Comparison of ENCODE assay signal across 9 cellular contexts in the genomic region with DNA sequence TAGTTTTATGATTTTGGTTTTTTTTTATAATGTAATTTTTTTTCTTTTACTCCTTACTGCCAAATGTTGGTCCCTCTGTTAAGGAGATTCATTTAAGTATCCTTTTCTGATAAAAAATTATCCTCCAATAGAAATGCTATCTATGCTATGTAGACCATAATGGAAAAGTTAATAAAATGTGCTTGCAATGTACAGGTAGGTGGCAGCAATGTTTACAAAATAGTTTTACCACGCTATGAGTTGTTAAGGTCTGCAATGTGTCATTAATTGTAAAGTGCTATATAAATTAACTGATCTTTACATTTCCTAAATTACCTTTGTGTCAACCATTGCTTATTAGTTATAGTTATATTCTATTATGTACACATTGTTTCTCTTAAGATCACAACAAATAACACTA. TPM values are rescaled to one million over a fixed set of nuclear protein-coding genes. Genes with fewer than 3 reads are reported as not detected.
A peak's percentile ranks its signal among the peaks of the same experiment; 100 is the strongest.
DNase-seq lines count a peak whose midpoint lies in the region; ATAC-seq, FAIRE-seq and TF ChIP-seq lines count a peak whose summit lies in the region.
"Had no signal": no experiment of that assay in that cellular context is flagged by ENCODE, and none has a peak within 500 bp of the region (broad histone marks: within the 10 kb centered on the region; RNA-seq: fewer than 3 reads in every experiment).

No MANE protein-coding gene starts in this region.

- H3K4me3 ChIP-seq in Loucy (ENCODE audit: low read length, poor library complexity, severe bottlenecking): no peak overlapping the region
- H3K4me3 ChIP-seq in K562: no peak overlapping the region
- no peak overlapping the region for H3K4me3 ChIP-seq in suprapubic skin

- no peak overlapping the region for H3K4me2 ChIP-seq in Loucy (ENCODE audit: low read depth, low read length, poor library complexity, severe bottlenecking)
- no peak overlapping the region for H3K4me2 ChIP-seq in K562 (ENCODE audit: insufficient read depth, low read length)

- POLR2A ChIA-PET in K562 (lab: Yijun Ruan, JAX): no interaction called here

- no peak overlapping the region for H3K9ac ChIP-seq in Loucy (ENCODE audit: low read depth, low read length, poor library complexity, severe bottlenecking)
- no peak overlapping the region for H3K9ac ChIP-seq in K562 (ENCODE audit: insufficient read depth in 1 of 2, low read depth in 2 of 2, low read length in 2 of 2)

- TF ChIP-seq CTCF in Loucy (conservative IDR thresholded peaks at IDR 0.05; ENCODE audit: low read length) (peak; percentile 78), K562 (IDR thresholded peaks at IDR 0.05 in 2 of 3, conservative IDR thresholded peaks at IDR 0.05 in 1 of 3; ENCODE audit: insufficient read depth in 2 of 3, low read depth in 1 of 3, low read length in 3 of 3) (peak in 2 of 3 experiments; percentile 16 to 61; a peak in 3 of 6 replicates), suprapubic skin (IDR thresholded peaks at IDR 0.05) (no peak)

- WGBS in K562 (ENCODE audit: insufficient coverage, low coverage, missing lambda C conversion rate): 36% methylated on average over 1 of the region's 1 CpG
- WGBS in suprapubic skin: 15% methylated on average over 1 of the region's 1 CpG

- H3K27me3 Mint-ChIP-seq in activated T-cell treated with anti-CD3 and anti-CD28 coated beads, Interleukin-2, amount 50 U/mL, for 4 hours (ENCODE audit: low read depth): no peaks in the 10 kb centered on the region

- ATAC-seq in GM21786 (IDR thresholded peaks at IDR 0.05; ENCODE audit: unreplicated experiment): peak; percentile 29
- ATAC-seq in K562: no peak
- no peak for ATAC-seq in activated T-cell treated with anti-CD3 and anti-CD28 coated beads, Interleukin-2, amount 50 U/mL, for 4 hours

- H3K79me2 ChIP-seq in Loucy (ENCODE audit: insufficient read depth, low read length) (peaks cover 10% of the 10 kb centered on the region), K562 (ENCODE audit: control insufficient read depth, insufficient read depth, low read length) (peaks cover 13% of the 10 kb centered on the region)

- DNase-seq in NCI-H1092 treated with DMSO at 0.1 percent for 48 hours (lab: John Stamatoyannopoulos, UW): peak; percentile 59
- DNase-seq in NCI-H1092 (lab: John Stamatoyannopoulos, UW): no peak
- peak in 1 of 4 experiments; percentile 34 for DNase-seq in K562 (ENCODE audit: extremely low read depth in 1 of 4, low spot score in 3 of 4)
- peak; percentile 60 for DNase-seq in superior temporal gyrus (ENCODE audit: extremely low spot score)
- no peak for DNase-seq in suprapubic skin (ENCODE audit: low spot score in 2 of 2)
- no peak for DNase-seq in activated T-cell treated with anti-CD3 and anti-CD28 coated beads, Interleukin-2, amount 50 U/mL, for 4 hours

- peaks cover 8% of the 10 kb centered on the region for H3K4me1 Mint-ChIP-seq in activated T-cell treated with anti-CD3 and anti-CD28 coated beads, Interleukin-2, amount 50 U/mL, for 4 hours (ENCODE audit: low read depth)

- H2AFZ ChIP-seq in Loucy (ENCODE audit: low read length) (no peak overlapping the region; the same call in 1 of the 2 replicates), K562 (ENCODE audit: low read depth, low read length) (no peak overlapping the region)

- H3K27ac ChIP-seq in K562 (ENCODE audit: extremely low read depth, low read depth, low read length): no peak overlapping the region
- no peak overlapping the region for H3K27ac ChIP-seq in suprapubic skin

- no peak for TF ChIP-seq EP300 in K562 (IDR thresholded peaks at IDR 0.05; ENCODE audit: low read length)
- TF ChIP-seq EP300 in suprapubic skin (IDR thresholded peaks at IDR 0.05): no peak

- TF ChIP-seq POLR2A in K562 (conservative IDR thresholded peaks at IDR 0.05) (no peak), suprapubic skin (IDR thresholded peaks at IDR 0.05) (no peak)

- H3K27me3 ChIP-seq in Loucy (ENCODE audit: insufficient read depth, low read length, poor library complexity, severe bottlenecking) (no peaks in the 10 kb centered on the region), K562 (ENCODE audit: control insufficient read depth in 2 of 2, insufficient read depth in 2 of 2, low read length in 2 of 2) (no peaks in the 10 kb centered on the region), suprapubic skin (no peaks in the 10 kb centered on the region)

- no peak for FAIRE-seq in K562 (lab: Jason Lieb, UNC)

- H3K9me2 ChIP-seq in Loucy (replicated peaks; ENCODE audit: low read depth, low read length): no peaks in the 10 kb centered on the region

- peaks cover 5% of the 10 kb centered on the region; the same call in 1 of the 2 replicates for H3F3A ChIP-seq in Loucy (ENCODE audit: low read depth)

- TF ChIP-seq RAD21 in K562 (CRISPR knock-in tag; conservative IDR thresholded peaks at IDR 0.05 in 1 of 2, IDR thresholded peaks at IDR 0.05 in 1 of 2): peak; percentile 29 to 61; a peak in 3 of 4 replicates

- intact Hi-C loops in K562 (cut with micrococcal nuclease): loop anchor here (2.0 to 10.0 kb wide), 4 partner anchors 78 to 806 kb away; partner anchors contain the start of gene YTHDC1

- H3K9me3 Mint-ChIP-seq in activated T-cell treated with anti-CD3 and anti-CD28 coated beads, Interleukin-2, amount 50 U/mL, for 4 hours: no peaks in the 10 kb centered on the region

- H3K9me3 ChIP-seq in Loucy (ENCODE audit: insufficient read depth, low read depth, low read length): no peaks in the 10 kb centered on the region
- H3K9me3 ChIP-seq in K562 (replicated peaks; ENCODE audit: control insufficient read depth, insufficient read depth, low read depth, low read length): peaks cover 11% of the 10 kb centered on the region; the same call in 1 of the 2 replicates
- no peaks in the 10 kb centered on the region for H3K9me3 ChIP-seq in suprapubic skin

- in situ Hi-C loops in K562 (cut with MboI): no loop called here

- no peaks in the 10 kb centered on the region for H3K36me3 ChIP-seq in Loucy (ENCODE audit: insufficient read depth, low read length)
- no peaks in the 10 kb centered on the region for H3K36me3 ChIP-seq in K562 (ENCODE audit: control insufficient read depth, insufficient read depth, low read length)
- no peaks in the 10 kb centered on the region for H3K36me3 ChIP-seq in suprapubic skin

- BruUV-seq in K562 (replicated peaks; lab: Mats Ljungman, UMichigan): no TSS peak

- no peak overlapping the region for H3K4me3 Mint-ChIP-seq in activated T-cell treated with anti-CD3 and anti-CD28 coated beads, Interleukin-2, amount 50 U/mL, for 4 hours

- H3K9me1 ChIP-seq in K562 (ENCODE audit: control insufficient read depth, insufficient read depth, low read length): no peaks in the 10 kb centered on the region

- CTCF ChIA-PET in K562 (lab: Yijun Ruan, JAX; ENCODE audit: low intra/inter-chr PET ratio): interaction anchor here (1.2 kb wide), 1 partner anchor 626 kb away, joined by 3 read pairs; no protein-coding TSS in a partner anchor

- H3K36me3 Mint-ChIP-seq in activated T-cell treated with anti-CD3 and anti-CD28 coated beads, Interleukin-2, amount 50 U/mL, for 4 hours (ENCODE audit: insufficient read depth): no peaks in the 10 kb centered on the region

- H4K20me1 ChIP-seq in Loucy (ENCODE audit: insufficient read depth, low read length, poor library complexity, severe bottlenecking): peaks cover 5% of the 10 kb centered on the region
- no peaks in the 10 kb centered on the region for H4K20me1 ChIP-seq in K562 (replicated peaks; ENCODE audit: control insufficient read depth, insufficient read depth, low read length)

- H3K4me1 ChIP-seq in Loucy (ENCODE audit: insufficient read depth, low read length, poor library complexity, severe bottlenecking) (peaks cover 29% of the 10 kb centered on the region), K562 (replicated peaks in 1 of 2; ENCODE audit: control insufficient read depth in 2 of 2, insufficient read depth in 2 of 2, low read length in 2 of 2) (peaks cover 9 to 23% of the 10 kb centered on the region in 2 experiments; a peak in 4 of 5 replicates), suprapubic skin (peaks cover 13% of the 10 kb centered on the region)

RNA-seq across cellular contexts. Expression of gene CENPC, which starts 3.8 kb away (rescaled TPM):
- 47.0 and 259 TPM in 2 replicates for total RNA-seq in K562 (2011; cell fraction: chromatin; rRNA removed; ENCODE audit: low replicate concordance)
- 24.8 and 32.0 TPM in 2 replicates for total RNA-seq in K562 (2011; cell fraction: nucleolus; rRNA removed)
- total RNA-seq in K562 (2011; cell fraction: nucleoplasm; rRNA removed): 83.2 and 129 TPM in 2 replicates
- 21.5 and 31.4 TPM in 2 replicates for total RNA-seq in K562 (2014; rRNA removed)
- 47.7 and 61.7 TPM in 2 replicates for total RNA-seq in K562 (2014; rRNA removed; fragmentation: Illumina TruSeq; extraction: Trizol)
- 42.2 and 48.5 TPM in 2 replicates for total RNA-seq in K562 (2015; rRNA removed; fragmentation: Illumina TruSeq; extraction: Trizol)
- 27.9 and 30.5 TPM in 2 replicates for total RNA-seq in K562 (2021)
- 32.5 and 38.6 TPM in 2 replicates for polyA plus RNA-seq in K562 (2011; rRNA removed)
- 3.2 and 7.4 TPM in 2 replicates for polyA plus RNA-seq in K562 (2011; cell fraction: cytosol; rRNA removed)
- polyA plus RNA-seq in K562 (2011; cell fraction: nucleus; rRNA removed): 32.1 and 44.8 TPM in 2 replicates
- 12.1 and 15.3 TPM in 2 replicates for polyA plus RNA-seq in K562 (2012)
- polyA plus RNA-seq in K562 (2014; fragmentation: Illumina TruSeq; extraction: Trizol): 28.0 and 30.8 TPM in 2 replicates
- polyA plus RNA-seq in K562 (2014; fragmentation: Nextera tagmentation; extraction: Ambion mirVana): 10 to 100 TPM; 18.1 TPM
- 19.3 and 28.7 TPM in 2 replicates for polyA plus RNA-seq in K562 (2014; rRNA removed)
- 61.4 and 85.3 TPM in 2 replicates for polyA minus RNA-seq in K562 (2011; rRNA and poly(A)+ RNA removed)
- 15.2 and 18.5 TPM in 2 replicates for polyA minus RNA-seq in K562 (2011; cell fraction: cytosol; rRNA and poly(A)+ RNA removed)
- 87.5 and 162 TPM in 2 replicates for polyA minus RNA-seq in K562 (2011; cell fraction: nucleus; rRNA and poly(A)+ RNA removed)
- 10 to 100 TPM; 17.5 to 67.3 (median 22.7) TPM for total RNA-seq in suprapubic skin
- total RNA-seq in activated T-cell treated with anti-CD3 and anti-CD28 coated beads, Interleukin-2, amount 50 U/mL, for 4 hours: 10 to 100 TPM in 2 of 3 donors, 1 to 10 TPM in 1; 9.2 to 13.3 (median 10.2) TPM

RNA-seq across cellular contexts. Expression of gene STAP1, which starts 9.4 kb away (rescaled TPM):
- not detected in 2 replicates for total RNA-seq in K562 (2011; cell fraction: chromatin; rRNA removed; ENCODE audit: low replicate concordance)
- not detected in 2 replicates for total RNA-seq in K562 (2011; cell fraction: nucleolus; rRNA removed)
- total RNA-seq in K562 (2011; cell fraction: nucleoplasm; rRNA removed): not detected in 2 replicates
- total RNA-seq in K562 (2014; rRNA removed) (0.50 and 1.2 TPM in 2 replicates), K562 (2014; rRNA removed; fragmentation: Illumina TruSeq; extraction: Trizol) (1.6 and 1.8 TPM in 2 replicates), K562 (2015; rRNA removed; fragmentation: Illumina TruSeq; extraction: Trizol) (5.2 and 5.6 TPM in 2 replicates), K562 (2021) (1.2 and 1.3 TPM in 2 replicates), suprapubic skin (under 1 TPM in 1 of 4 donors, not detected in 3; 0.55 TPM)
- polyA plus RNA-seq in K562 (2011; rRNA removed) (0.50 and 0.53 TPM in 2 replicates), K562 (2014; fragmentation: Illumina TruSeq; extraction: Trizol) (1.4 and 1.6 TPM in 2 replicates), K562 (2014; fragmentation: Nextera tagmentation; extraction: Ambion mirVana) (1 to 10 TPM; 1.9 to 2.0 TPM), K562 (2014; rRNA removed) (1.3 and 1.8 TPM in 2 replicates)
- polyA plus RNA-seq in K562 (2011; cell fraction: cytosol; rRNA removed): 0.07 and 0.16 TPM in 2 replicates
- 0.21 TPM in 1 of 2 replicates, not detected in the other for polyA plus RNA-seq in K562 (2011; cell fraction: nucleus; rRNA removed)
- polyA plus RNA-seq in K562 (2012): 2.8 and 4.9 TPM in 2 replicates
- polyA minus RNA-seq in K562 (2011; rRNA and poly(A)+ RNA removed): 0.25 and 0.72 TPM in 2 replicates
- polyA minus RNA-seq in K562 (2011; cell fraction: cytosol; rRNA and poly(A)+ RNA removed): not detected in 2 replicates
- not detected in 2 replicates for polyA minus RNA-seq in K562 (2011; cell fraction: nucleus; rRNA and poly(A)+ RNA removed)
- 1 to 10 TPM; 1.3 to 3.7 (median 2.7) TPM for total RNA-seq in activated T-cell treated with anti-CD3 and anti-CD28 coated beads, Interleukin-2, amount 50 U/mL, for 4 hours
- polyA plus RNA-seq: AG04450 had no signal

Comparison
In these comparisons a context has a peak if more than half of its experiments do, and no peak if none do; other contexts are left out.
1. DNase-seq: peak in NCI-H1092 treated with DMSO at 0.1 percent for 48 hours (single experiment) and superior temporal gyrus (single experiment); none in NCI-H1092 (single experiment), suprapubic skin (0 of 2) and activated T-cell treated with anti-CD3 and anti-CD28 coated beads, Interleukin-2, amount 50 U/mL, for 4 hours (single experiment).
2. CTCF ChIP-seq: peak in Loucy (single experiment) and K562 (2 of 3); none in suprapubic skin (0 of 2).